ENCODE assay signal across 20 cellular contexts in the genomic region with DNA sequence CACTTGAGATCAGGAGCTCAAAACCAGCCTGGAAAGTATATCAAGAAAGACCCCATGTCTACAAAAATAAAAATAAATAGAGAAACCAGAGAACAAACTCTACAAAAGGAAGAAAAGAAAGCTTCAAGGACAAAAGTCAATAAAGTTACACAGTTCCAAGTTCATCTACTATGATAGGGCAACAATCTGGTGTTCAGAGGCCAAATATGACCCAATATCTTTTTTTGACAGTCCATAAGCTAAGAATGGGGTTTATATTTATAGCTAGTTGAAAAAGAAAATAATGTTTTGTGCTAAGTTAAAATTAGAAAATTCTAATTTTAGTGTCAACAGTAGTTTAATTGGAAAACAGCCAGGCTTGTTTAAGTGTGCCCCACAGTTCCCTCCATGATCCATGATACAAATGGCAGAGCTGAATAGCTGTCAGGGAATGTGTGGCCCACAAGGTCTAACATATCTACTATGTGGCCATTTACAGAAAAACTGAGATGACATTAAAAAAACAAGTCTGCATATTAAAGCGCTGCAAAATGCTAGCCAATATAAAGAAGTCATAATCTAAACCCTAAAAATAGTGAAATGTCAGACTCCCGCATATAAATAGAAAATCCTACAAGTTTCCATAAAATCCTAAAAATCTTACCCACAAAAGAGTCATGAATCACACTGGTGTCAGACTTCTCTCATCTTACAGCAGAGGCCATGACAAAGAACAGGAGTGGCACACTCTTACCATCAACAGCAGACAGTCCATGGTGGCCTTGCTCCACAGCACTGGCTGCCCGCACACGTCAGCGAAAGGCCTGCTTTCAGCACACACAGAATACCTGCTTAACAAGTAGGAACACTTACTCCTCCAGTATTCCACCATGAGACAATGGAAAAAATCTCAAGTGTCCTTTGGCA.
"Had no signal": no experiment of that assay in that cellular context is flagged by ENCODE, and none has a peak within 500 bp of the region (broad histone marks: within the 10 kb centered on the region; RNA-seq: fewer than 3 reads in every experiment).

No MANE protein-coding gene starts in this region.

- ATAC-seq: gastroesophageal sphincter; naive thymus-derived CD8-positive, alpha-beta T cell; pancreas; psoas muscle had no signal

- DNase-seq: activated CD4-positive, alpha-beta T cell treated with anti-CD3 and anti-CD28 coated beads for 4 hours; activated CD4-positive, alpha-beta T cell treated with anti-CD3 and anti-CD28 coated beads, Interleukin-2, amount 50 U/mL, for 48 hours; activated CD4-positive, CD25-positive, alpha-beta regulatory T cell; activated CD8-positive, alpha-beta memory T cell treated with anti-CD3 and anti-CD28 coated beads, Interleukin-2, amount 50 U/mL, for 48 hours; activated gamma-delta T cell; activated naive CD4-positive, alpha-beta T cell treated with anti-CD3 and anti-CD28 coated beads, Interleukin-2, amount 10 ng/mL, durations not matched to agents 7 days and 5 days; activated naive CD8-positive, alpha-beta T cell treated with anti-CD3 and anti-CD28 coated beads, Interleukin-2, amount 10 ng/mL, durations not matched to agents 7 days and 5 days; activated T-cell treated with anti-CD3 and anti-CD28 coated beads, Interleukin-2, amount 50 U/mL, for 24 hours; brain microvascular endothelial cell; central memory CD4-positive, alpha-beta T cell; hippocampal formation; left cardiac atrium; naive thymus-derived CD8-positive, alpha-beta T cell; pancreas; psoas muscle; spleen; stimulated activated naive CD4-positive, alpha-beta T cell; T-helper 1 cell; transverse colon had no signal
